9 cellular contexts compared by ENCODE assay signal in the genomic region with DNA sequence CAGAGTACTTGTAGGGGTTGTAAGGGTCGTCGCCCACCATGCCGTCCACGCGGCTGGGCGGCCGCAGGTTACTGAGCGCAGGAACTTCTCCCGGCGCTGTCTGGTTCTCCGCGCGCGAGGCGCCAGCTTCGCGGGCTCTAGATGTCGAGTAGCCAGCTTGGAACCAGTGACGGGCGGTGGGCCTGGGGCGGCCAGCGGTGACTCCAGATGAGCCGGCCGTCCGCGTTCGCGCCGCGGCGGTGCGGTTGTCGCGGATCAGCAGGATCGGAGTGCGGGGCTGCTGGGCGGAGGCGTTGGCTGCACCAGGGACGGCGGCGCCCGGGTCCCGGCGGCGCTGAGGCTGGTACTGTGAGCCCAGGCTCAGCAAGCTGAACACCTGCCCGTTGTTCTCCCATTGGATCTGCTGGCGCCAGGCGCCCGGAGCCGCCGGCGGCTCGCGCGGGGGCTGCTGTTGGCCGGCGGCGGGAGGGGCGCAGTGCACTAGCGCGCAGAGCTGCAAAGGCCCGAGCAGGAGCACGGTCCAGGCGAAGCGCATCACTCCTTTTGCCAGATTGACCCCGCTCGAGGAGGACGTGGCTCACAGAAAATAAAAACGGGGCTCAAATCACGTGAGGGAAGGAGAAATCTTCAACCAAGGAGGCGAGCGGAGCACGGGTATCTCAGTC. TPM values are rescaled to one million over a fixed set of nuclear protein-coding genes. Genes with fewer than 3 reads are reported as not detected.
DNase-seq lines count a peak whose midpoint lies in the region; ATAC-seq and TF ChIP-seq lines count a peak whose summit lies in the region.
"Had no signal": no experiment of that assay in that cellular context is flagged by ENCODE, and none has a peak within 500 bp of the region (broad histone marks: within the 10 kb centered on the region; RNA-seq: fewer than 3 reads in every experiment).

No MANE protein-coding gene starts in this region.

- no peak overlapping the region for H2AK5ac ChIP-seq in mesenchymal stem cell (ENCODE audit: low read length, severe bottlenecking)

- WGBS in mesenchymal stem cell, result under 1% methylated on average over 64 of the region's 73 CpGs

- H2AFZ ChIP-seq in PC-9 (peak overlapping the region; percentile 97), mesenchymal stem cell (ENCODE audit: low read depth, low read length) (peak overlapping the region; percentile 67)

- H3K4me3 ChIP-seq in PC-9, result peak overlapping the region; percentile 89
- peak overlapping the region; percentile 71 to 96 for H3K4me3 ChIP-seq in mesenchymal stem cell (ENCODE audit: insufficient read depth in 1 of 2, low read depth in 1 of 2, low read length in 2 of 2)

- peaks cover 15% of the 10 kb centered on the region; the same call in 1 of the 2 replicates for H3F3A ChIP-seq in PC-9 (ENCODE audit: insufficient read depth, low read depth)

- peaks cover 25% of the 10 kb centered on the region for H3K4me1 ChIP-seq in PC-9 (replicated peaks; ENCODE audit: insufficient read depth)
- no peaks in the 10 kb centered on the region for H3K4me1 ChIP-seq in mesenchymal stem cell (ENCODE audit: control insufficient read depth, insufficient read depth, low read depth, low read length)

- H3K9me2 ChIP-seq in PC-9 (ENCODE audit: insufficient read depth), result no peaks in the 10 kb centered on the region

- POLR2A ChIA-PET in PC-9 (lab: Charles Lee; ENCODE audit: unreplicated experiment), result interaction anchor here (0.6 to 0.7 kb wide), 2 partner anchors 108 to 116 kb away, joined by 6 read pairs; a partner anchor contains a TSS

- H2BK5ac ChIP-seq in mesenchymal stem cell (ENCODE audit: low read depth, low read length, poor library complexity, severe bottlenecking), result no peak overlapping the region

- peak overlapping the region; percentile 99 for H2BK15ac ChIP-seq in mesenchymal stem cell (ENCODE audit: low read depth, poor library complexity, severe bottlenecking)

- no peaks in the 10 kb centered on the region for H3K79me2 ChIP-seq in PC-9 (ENCODE audit: low read depth)

- peak overlapping the region; percentile 98 for H4K91ac ChIP-seq in mesenchymal stem cell (ENCODE audit: low read length)

- TF ChIP-seq CTCF in PC-9 (conservative IDR thresholded peaks at IDR 0.05) (no peak), type B pancreatic cell (conservative IDR thresholded peaks at IDR 0.05) (no peak)

- H3K27me3 ChIP-seq in PC-9 (ENCODE audit: insufficient read depth, low read depth), result no peaks in the 10 kb centered on the region
- H3K27me3 ChIP-seq in mesenchymal stem cell (ENCODE audit: control insufficient read depth in 1 of 2, insufficient read depth in 1 of 2, low read length in 2 of 2), result no peaks in the 10 kb centered on the region

- peak overlapping the region; percentile 55 to 75 for H2BK12ac ChIP-seq in mesenchymal stem cell (ENCODE audit: low read length in 2 of 2)

- peak overlapping the region; percentile 54 to 97 for H3K23ac ChIP-seq in mesenchymal stem cell (ENCODE audit: low read length in 2 of 2)

- H3K36me3 ChIP-seq in PC-9 (ENCODE audit: low read depth) (no peaks in the 10 kb centered on the region), mesenchymal stem cell (ENCODE audit: control insufficient read depth in 1 of 2, insufficient read depth in 2 of 2, low read depth in 1 of 2, low read length in 2 of 2) (peaks cover 0 to 27% of the 10 kb centered on the region in 2 experiments)

- H3K9ac ChIP-seq in mesenchymal stem cell (ENCODE audit: low read length), result peak overlapping the region; percentile 97

- H3K27ac ChIP-seq in PC-9 (peak overlapping the region; percentile 33; the same call in 1 of the 2 replicates), mesenchymal stem cell (ENCODE audit: low read length, poor library complexity, severe bottlenecking) (peak overlapping the region; percentile 87)

- BruUV-seq in PC-9 (replicated peaks; lab: Mats Ljungman, UMichigan), result TSS peak; percentile 23

- H3K4me2 ChIP-seq in PC-9 (peak overlapping the region; percentile 92), mesenchymal stem cell (ENCODE audit: low read length, poor library complexity, severe bottlenecking) (peak overlapping the region; percentile 77)

- H3K4ac ChIP-seq in mesenchymal stem cell (ENCODE audit: low read depth in 1 of 2, low read length in 2 of 2), result peak overlapping the region; percentile 98 to 100

- H3K36me3 Mint-ChIP-seq in type B pancreatic cell, result no peaks in the 10 kb centered on the region

- H3K27me3 Mint-ChIP-seq in type B pancreatic cell, result peaks cover 58% of the 10 kb centered on the region

- peaks cover 3% of the 10 kb centered on the region for H3K79me1 ChIP-seq in mesenchymal stem cell (replicated peaks; ENCODE audit: low read length, poor library complexity, severe bottlenecking)

- ATAC-seq in GM21576 (IDR thresholded peaks at IDR 0.05; ENCODE audit: unreplicated experiment), result peak; percentile 34

- peak overlapping the region; percentile 97 for H4K8ac ChIP-seq in mesenchymal stem cell (ENCODE audit: low read length)

- H3K27ac Mint-ChIP-seq in type B pancreatic cell, result peak overlapping the region; percentile 77

- no peaks in the 10 kb centered on the region for H4K20me1 ChIP-seq in PC-9 (ENCODE audit: insufficient read depth)

- H3K9me3 ChIP-seq in PC-9 (ENCODE audit: insufficient read depth, low read depth) (no peaks in the 10 kb centered on the region), mesenchymal stem cell (ENCODE audit: control insufficient read depth, low read length) (no peaks in the 10 kb centered on the region)

- peak overlapping the region; percentile 69 for H2BK120ac ChIP-seq in mesenchymal stem cell (ENCODE audit: low read depth, low read length)

- CTCF ChIA-PET in PC-9 (lab: Charles Lee), result interaction anchor here (1.5 kb wide), 1 partner anchor 108 kb away, joined by 4 read pairs; no protein-coding TSS in a partner anchor

- peaks cover 20% of the 10 kb centered on the region for H3K4me1 Mint-ChIP-seq in type B pancreatic cell (ENCODE audit: unreplicated experiment)

- H3K4me3 Mint-ChIP-seq in type B pancreatic cell, result peak overlapping the region; percentile 90

- peak overlapping the region; percentile 84 to 99 for H3K18ac ChIP-seq in mesenchymal stem cell (ENCODE audit: low read depth in 1 of 2, low read length in 2 of 2)

- DNase-seq in DMS 273 treated with DMSO at 0.1 percent for 48 hours (lab: John Stamatoyannopoulos, UW) (peak; percentile 10), PC-9 (peak in 1 of 2 experiments; percentile 24), dermis blood vessel endothelial cell (peak; percentile 57), mesenchymal stem cell (no peak), type B pancreatic cell (ENCODE audit: extremely low spot score, unreplicated experiment) (peak; percentile 73), NOMO-1 (lab: John Stamatoyannopoulos, UW; ENCODE audit: unreplicated experiment in 2 of 2) (no peak)
- no peak for DNase-seq in activated effector memory CD4-positive, alpha-beta T cell treated with anti-CD3 and anti-CD28 coated beads, Interleukin-2, amount 50 U/mL, for 16 hours

- intact Hi-C loops in PC-9 (cut with micrococcal nuclease; ENCODE audit: unreplicated experiment), result loop anchor here (1.0 to 5.0 kb wide), 3 partner anchors 95 to 115 kb away; no protein-coding TSS in a partner anchor

- no peaks in the 10 kb centered on the region for H3K9me3 Mint-ChIP-seq in type B pancreatic cell

- H3K14ac ChIP-seq in mesenchymal stem cell (ENCODE audit: low read length in 2 of 2), result peak overlapping the region in 1 of 2 experiments; percentile 68

RNA-seq across cellular contexts. Expression of a gene that starts 0.5 kb away (rescaled TPM):
- total RNA-seq in PC-9 (2021) (2.8 and 3.2 TPM in 2 replicates), dermis blood vessel endothelial cell (88.2 and 100 TPM in 2 replicates), type B pancreatic cell (ENCODE audit: low replicate concordance) (0.90 and 6.6 TPM in 2 replicates)
- polyA plus RNA-seq in mesenchymal stem cell (2013, experiment 1 of 2), result 548 TPM
- polyA plus RNA-seq in mesenchymal stem cell (2013, experiment 2 of 2), result 550 TPM

RNA-seq across cellular contexts. Expression of a gene that starts 51.8 kb away (rescaled TPM):
- not detected in 2 replicates for total RNA-seq in PC-9 (2021)
- total RNA-seq in dermis blood vessel endothelial cell, result 0.17 TPM in 1 of 2 replicates, not detected in the other
- 0.93 TPM for polyA plus RNA-seq in mesenchymal stem cell (2013, experiment 1 of 2)
- 0.85 TPM for polyA plus RNA-seq in mesenchymal stem cell (2013, experiment 2 of 2)
- total RNA-seq in type B pancreatic cell (ENCODE audit: low replicate concordance), result 0.24 and 1.9 TPM in 2 replicates
- total RNA-seq: SK-MEL-5 had no signal

Comparison
In these comparisons a context has a peak if more than half of its experiments do, and no peak if none do; other contexts are left out.
1. DNase-seq: peak in DMS 273 treated with DMSO at 0.1 percent for 48 hours (single experiment), dermis blood vessel endothelial cell (single experiment) and type B pancreatic cell (single experiment); none in mesenchymal stem cell (single experiment), NOMO-1 (0 of 2) and activated effector memory CD4-positive, alpha-beta T cell treated with anti-CD3 and anti-CD28 coated beads, Interleukin-2, amount 50 U/mL, for 16 hours (single experiment).
2. RNA of a gene that starts 0.5 kb away (total RNA-seq): 88.2 to 100 TPM in dermis blood vessel endothelial cell; 0.90 to 6.6 TPM in type B pancreatic cell and 2.8 to 3.2 TPM in PC-9; every median in the first group is over 10 times any median in the second.